ENCODE assay signal across 1 cellular context in the genomic region with DNA sequence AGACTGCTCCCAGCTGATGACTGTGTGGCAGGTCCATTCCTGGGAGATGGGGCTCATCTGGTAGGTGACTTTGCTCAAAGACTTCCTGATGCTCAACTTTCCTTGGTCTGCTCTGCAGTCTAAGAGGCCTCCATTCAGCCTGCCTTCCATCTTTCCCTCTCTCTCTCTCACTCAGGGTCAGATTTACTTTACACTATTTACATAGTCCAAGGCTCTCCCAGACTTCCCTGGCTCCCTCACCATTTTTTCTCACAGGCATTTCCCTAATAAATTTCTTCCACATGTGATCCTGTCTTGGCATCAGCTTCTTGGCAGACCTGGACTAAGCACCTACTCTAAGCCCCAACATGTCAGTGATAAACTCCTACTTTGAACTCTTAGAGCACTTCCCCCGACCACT.
TF ChIP-seq lines count a peak whose summit lies in the region.

No MANE protein-coding gene starts in this region.

TF ChIP-seq in HepG2, 621 proteins besides CTCF, POLR2A, EP300 and RAD21:
- no peak for TF ChIP-seq FOXA1 (IDR thresholded peaks at IDR 0.05)
- 0 out of 2 replicates have a peak, but pooled peaks have one; percentile 17 for TF ChIP-seq FOXA1 (CRISPR knock-in tag; IDR thresholded peaks at IDR 0.05)
- no peak for TF ChIP-seq NBN (conservative IDR thresholded peaks at IDR 0.05)
